ENCODE assay signal across 32 cellular contexts in genomic region chr2:235802542-235802941, GRCh38.
"Had no signal": no experiment of that assay in that cellular context is flagged by ENCODE, and none has a peak within 500 bp of the region (broad histone marks: within the 10 kb centered on the region; RNA-seq: fewer than 3 reads in every experiment).

No MANE protein-coding gene starts in this region.

- ATAC-seq: activated CD8-positive, alpha-beta T cell treated with anti-CD3 and anti-CD28 coated beads, Interleukin-2, amount 10 ng/mL, durations not matched to agents 7 days and 5 days; activated naive CD4-positive, alpha-beta T cell treated with anti-CD3 and anti-CD28 coated beads, Interleukin-2, amount 50 U/mL, for 72 hours; body of pancreas; PC-3 had no signal

- H3K4me2 ChIP-seq: SK-N-SH had no signal

- H3K4me3 Mint-ChIP-seq: activated CD4-positive, alpha-beta T cell treated with anti-CD3 and anti-CD28 coated beads, Interleukin-2, amount 10 ng/mL, durations not matched to agents 24 days and 14 days; activated CD8-positive, alpha-beta T cell treated with anti-CD3 and anti-CD28 coated beads, Interleukin-2, amount 10 ng/mL, durations not matched to agents 7 days and 5 days; activated naive CD4-positive, alpha-beta T cell treated with anti-CD3 and anti-CD28 coated beads for 36 hours; activated T-cell treated with anti-CD3 and anti-CD28 coated beads, Interleukin-2, amount 50 U/mL, for 24 hours; T-helper 1 cell treated with Interleukin-12 subunit alpha and Interleukin-12 subunit beta and Interleukin-4 antibody, amounts not matched to agents 30 μg/mL and 1 μg/mL, for 36 hours; T-helper 2 cell treated with Interferon-gamma antibody and Interleukin-4, amounts not matched to agents 5 μg/mL and 100 μg/mL, for 36 hours had no signal

- H3K36me3 ChIP-seq: breast epithelium had no signal

- H3K9me3 ChIP-seq: adrenal gland, body of pancreas, breast epithelium, Peyer's patch, SJSA1, SK-N-SH had no signal

- H3K36me3 Mint-ChIP-seq: activated naive CD4-positive, alpha-beta T cell treated with anti-CD3 and anti-CD28 coated beads, Interleukin-2, amount 50 U/mL, for 72 hours had no signal

- FAIRE-seq: astrocyte, TTC549 had no signal

- H3K4me3 ChIP-seq: adrenal gland, body of pancreas, breast epithelium, Peyer's patch, SJSA1 had no signal

- H3K4me1 Mint-ChIP-seq: activated CD4-positive, alpha-beta T cell treated with anti-CD3 and anti-CD28 coated beads, Interleukin-2, amount 10 ng/mL, durations not matched to agents 24 days and 14 days had no signal

- H3K27ac ChIP-seq: adrenal gland, body of pancreas, breast epithelium, Peyer's patch, SJSA1 had no signal

- H3K4me1 ChIP-seq: adrenal gland, body of pancreas, breast epithelium, Peyer's patch, SJSA1 had no signal

- H3K27me3 Mint-ChIP-seq: activated CD4-positive, alpha-beta T cell treated with anti-CD3 and anti-CD28 coated beads, Interleukin-2, amount 10 ng/mL, durations not matched to agents 24 days and 14 days had no signal

- H3K27ac Mint-ChIP-seq: activated CD4-positive, alpha-beta T cell treated with anti-CD3 and anti-CD28 coated beads, Interleukin-2, amount 10 ng/mL, durations not matched to agents 24 days and 14 days; activated CD8-positive, alpha-beta T cell treated with anti-CD3 and anti-CD28 coated beads, Interleukin-2, amount 10 ng/mL, durations not matched to agents 7 days and 5 days; activated naive CD4-positive, alpha-beta T cell treated with anti-CD3 and anti-CD28 coated beads for 36 hours; activated naive CD4-positive, alpha-beta T cell treated with anti-CD3 and anti-CD28 coated beads, Interleukin-2, amount 50 U/mL, for 72 hours; activated T-cell treated with anti-CD3 and anti-CD28 coated beads, Interleukin-2, amount 50 U/mL, for 24 hours; activated T-helper 2 cell treated with anti-CD3 and anti-CD28 coated beads, Interferon-gamma antibody, Interleukin-2, Interleukin-4, amounts not matched to agents 10 μg/mL and 5 μg/mL and 100 μg/mL, durations not matched to agents 14 hours and 24 hours and 36 hours; T-helper 1 cell treated with Interleukin-12 subunit alpha and Interleukin-12 subunit beta and Interleukin-4 antibody, amounts not matched to agents 30 μg/mL and 1 μg/mL, for 36 hours; T-helper 2 cell treated with Interferon-gamma antibody and Interleukin-4, amounts not matched to agents 5 μg/mL and 100 μg/mL, for 36 hours had no signal

- DNase-seq: activated CD4-positive, alpha-beta T cell treated with anti-CD3 and anti-CD28 coated beads, Interleukin-2, amount 10 ng/mL, durations not matched to agents 24 days and 14 days; activated CD4-positive, alpha-beta T cell treated with anti-CD3 and anti-CD28 coated beads, Interleukin-2, amount 50 U/mL, for 48 hours; activated CD8-positive, alpha-beta T cell treated with anti-CD3 and anti-CD28 coated beads, Interleukin-2, amount 10 ng/mL, durations not matched to agents 7 days and 5 days; activated gamma-delta T cell treated with Interleukin-2 at 50 U/mL for 16 hours; activated naive CD4-positive, alpha-beta T cell treated with anti-CD3 and anti-CD28 coated beads for 36 hours; activated T-cell treated with anti-CD3 and anti-CD28 coated beads, Interleukin-2, amount 50 U/mL, for 24 hours; adrenal gland; body of pancreas; caudate nucleus; cerebellar nuclear complex; NCI-H1105; NCI-H1417 treated with DMSO at 0.1 percent for 48 hours; NCI-H1694; NCI-H2029; NCI-H345; NCI-H510A; NCI-H526; NCI-H748 treated with DMSO at 0.1 percent for 48 hours; NK-92 treated with Interleukin-12 subunit alpha and Interleukin-12 subunit beta, amount 100 ng/mL, for 24 hours; PC-3; Peyer's patch; RPMI8226; SHP77 treated with DMSO at 0.1 percent for 48 hours; SK-N-SH had no signal

- H3K9ac ChIP-seq: SK-N-SH had no signal

- H3K9me3 Mint-ChIP-seq: activated CD4-positive, alpha-beta T cell treated with anti-CD3 and anti-CD28 coated beads, Interleukin-2, amount 10 ng/mL, durations not matched to agents 24 days and 14 days; activated naive CD4-positive, alpha-beta T cell treated with anti-CD3 and anti-CD28 coated beads for 36 hours; activated naive CD4-positive, alpha-beta T cell treated with anti-CD3 and anti-CD28 coated beads, Interleukin-2, amount 50 U/mL, for 72 hours; activated T-cell treated with anti-CD3 and anti-CD28 coated beads, Interleukin-2, amount 50 U/mL, for 24 hours; activated T-helper 2 cell treated with anti-CD3 and anti-CD28 coated beads, Interferon-gamma antibody, Interleukin-2, Interleukin-4, amounts not matched to agents 10 μg/mL and 5 μg/mL and 100 μg/mL, durations not matched to agents 14 hours and 24 hours and 36 hours; T-helper 1 cell treated with Interleukin-12 subunit alpha and Interleukin-12 subunit beta and Interleukin-4 antibody, amounts not matched to agents 30 μg/mL and 1 μg/mL, for 36 hours; T-helper 2 cell treated with Interferon-gamma antibody and Interleukin-4, amounts not matched to agents 5 μg/mL and 100 μg/mL, for 36 hours had no signal

- H3K27me3 ChIP-seq: adrenal gland, body of pancreas, breast epithelium, Peyer's patch, SJSA1 had no signal
